13 cellular contexts compared by ENCODE assay signal in the genomic region with DNA sequence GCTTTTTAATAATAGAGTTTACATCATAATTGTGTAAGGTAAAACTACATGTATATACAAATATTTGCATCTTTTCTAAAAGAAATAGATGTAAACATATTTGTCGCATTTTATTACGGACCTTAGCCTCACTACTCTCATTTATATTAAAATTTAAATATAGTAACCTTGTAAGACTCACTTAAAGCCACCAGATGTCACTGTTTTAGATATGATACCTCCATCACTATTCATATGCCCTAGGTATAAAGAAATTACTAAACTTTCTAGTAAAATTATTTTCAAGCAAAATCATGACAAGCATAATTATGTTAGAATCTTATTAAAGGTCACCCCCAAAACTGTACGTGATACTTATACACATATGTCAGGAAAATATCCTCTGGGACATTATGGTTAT.
DNase-seq lines count a peak whose midpoint lies in the region; TF ChIP-seq lines count a peak whose summit lies in the region.
"Had no signal": no experiment of that assay in that cellular context is flagged by ENCODE, and none has a peak within 500 bp of the region (broad histone marks: within the 10 kb centered on the region; RNA-seq: fewer than 3 reads in every experiment).

No MANE protein-coding gene starts in this region.

- no peaks in the 10 kb centered on the region for H3K79me1 ChIP-seq in mesendoderm (ENCODE audit: low read length)

- no peak overlapping the region for H3K56ac ChIP-seq in mesendoderm (ENCODE audit: low read length)

- intact Hi-C loops in CD14-positive monocyte (cut with micrococcal nuclease) = no loop called here

- DNase-seq in DMS53 (lab: John Stamatoyannopoulos, UW) (peak; percentile 52), mesendoderm (peak; percentile 3), iPS-NIHi7 (ENCODE audit: extremely low spot score) (no peak), CD14-positive monocyte (ENCODE audit: low spot score) (no peak), mucosa of gallbladder (ENCODE audit: low spot score) (no peak), NCI-H2107 (lab: John Stamatoyannopoulos, UW) (no peak)
- DNase-seq: activated CD4-positive, alpha-beta T cell treated with anti-CD3 and anti-CD28 coated beads, Interleukin-2, amount 10 ng/mL, durations not matched to agents 24 days and 14 days; activated naive CD8-positive, alpha-beta T cell treated with anti-CD3 and anti-CD28 coated beads for 36 hours; EL; immature natural killer cell had no signal

- no peak overlapping the region for H3K18ac ChIP-seq in mesendoderm (ENCODE audit: low read length)

- no peak overlapping the region for H3K4me3 Mint-ChIP-seq in CD14-positive monocyte
- H3K4me3 Mint-ChIP-seq: activated CD4-positive, alpha-beta T cell treated with anti-CD3 and anti-CD28 coated beads, Interleukin-2, amount 10 ng/mL, durations not matched to agents 24 days and 14 days; activated naive CD8-positive, alpha-beta T cell treated with anti-CD3 and anti-CD28 coated beads for 36 hours; immature natural killer cell had no signal

- no peak overlapping the region for H4K5ac ChIP-seq in mesendoderm (ENCODE audit: low read length)

- no peaks in the 10 kb centered on the region for H3K9me2 ChIP-seq in Loucy (replicated peaks; ENCODE audit: low read depth, low read length)
- no peaks in the 10 kb centered on the region for H3K9me2 ChIP-seq in SU-DHL-6 (replicated peaks; ENCODE audit: insufficient read depth, low read length)

- no CpG with 5 or more reads among the region's 3 CpGs for WGBS in mesendoderm (ENCODE audit: extremely low coverage, insufficient coverage, low lambda C conversion rate)

- H3K9me3 ChIP-seq in Loucy (ENCODE audit: insufficient read depth, low read depth, low read length) (no peaks in the 10 kb centered on the region), SU-DHL-6 (ENCODE audit: insufficient read depth, low read length) (no peaks in the 10 kb centered on the region)
- H3K9me3 ChIP-seq: HAP-1 had no signal

- no peaks in the 10 kb centered on the region for H3K4me1 ChIP-seq in Loucy (ENCODE audit: insufficient read depth, low read length, poor library complexity, severe bottlenecking)
- H3K4me1 ChIP-seq in mesendoderm (ENCODE audit: control insufficient read depth, low read depth, low read length) = no peaks in the 10 kb centered on the region

- H3K79me2 ChIP-seq in Loucy (ENCODE audit: insufficient read depth, low read length) (no peaks in the 10 kb centered on the region), SU-DHL-6 (ENCODE audit: insufficient read depth, low read length) (no peaks in the 10 kb centered on the region), mesendoderm (ENCODE audit: control insufficient read depth, insufficient read depth, low read length) (no peaks in the 10 kb centered on the region)

- H3K4me2 ChIP-seq in Loucy (ENCODE audit: low read depth, low read length, poor library complexity, severe bottlenecking) (no peak overlapping the region), SU-DHL-6 (ENCODE audit: low read depth, low read length, poor library complexity, severe bottlenecking) (no peak overlapping the region), mesendoderm (ENCODE audit: low read length) (no peak overlapping the region)

- no peak overlapping the region for H2AK5ac ChIP-seq in mesendoderm (ENCODE audit: low read length)

- H3K4me3 ChIP-seq in Loucy (ENCODE audit: low read length, poor library complexity, severe bottlenecking) (no peak overlapping the region), SU-DHL-6 (ENCODE audit: insufficient read depth, low read length, poor library complexity, severe bottlenecking) (no peak overlapping the region), mesendoderm (ENCODE audit: low read length) (no peak overlapping the region)
- H3K4me3 ChIP-seq: HAP-1 had no signal

- H4K20me1 ChIP-seq in Loucy (ENCODE audit: insufficient read depth, low read length, poor library complexity, severe bottlenecking) = no peaks in the 10 kb centered on the region
- no peaks in the 10 kb centered on the region for H4K20me1 ChIP-seq in SU-DHL-6 (ENCODE audit: low read depth, low read length)

- no peak overlapping the region for H3K4ac ChIP-seq in mesendoderm (ENCODE audit: low read depth, low read length)

- H3K9ac ChIP-seq in Loucy (ENCODE audit: low read depth, low read length, poor library complexity, severe bottlenecking) (no peak overlapping the region), SU-DHL-6 (ENCODE audit: low read length) (no peak overlapping the region), mesendoderm (ENCODE audit: low read length) (no peak overlapping the region)

- no peaks in the 10 kb centered on the region for H3K27me3 Mint-ChIP-seq in CD14-positive monocyte (ENCODE audit: low read depth in 3 of 3)
- H3K27me3 Mint-ChIP-seq: activated CD4-positive, alpha-beta T cell treated with anti-CD3 and anti-CD28 coated beads, Interleukin-2, amount 10 ng/mL, durations not matched to agents 24 days and 14 days; activated naive CD8-positive, alpha-beta T cell treated with anti-CD3 and anti-CD28 coated beads for 36 hours had no signal

- H3K27me3 ChIP-seq in Loucy (ENCODE audit: insufficient read depth, low read length, poor library complexity, severe bottlenecking) (no peaks in the 10 kb centered on the region), SU-DHL-6 (ENCODE audit: low read length) (no peaks in the 10 kb centered on the region), mesendoderm (ENCODE audit: insufficient read depth, low read length, poor library complexity) (no peaks in the 10 kb centered on the region)

- H3K27ac ChIP-seq in SU-DHL-6 (ENCODE audit: low read depth, low read length) (no peak overlapping the region), mesendoderm (ENCODE audit: low read depth, low read length) (no peak overlapping the region)

- H3K4me1 Mint-ChIP-seq in CD14-positive monocyte = no peaks in the 10 kb centered on the region
- H3K4me1 Mint-ChIP-seq: activated CD4-positive, alpha-beta T cell treated with anti-CD3 and anti-CD28 coated beads, Interleukin-2, amount 10 ng/mL, durations not matched to agents 24 days and 14 days; activated naive CD8-positive, alpha-beta T cell treated with anti-CD3 and anti-CD28 coated beads for 36 hours; immature natural killer cell had no signal

- no peak overlapping the region for H2BK120ac ChIP-seq in mesendoderm (ENCODE audit: low read depth, low read length)

- H2AFZ ChIP-seq in Loucy (ENCODE audit: low read length) (no peak overlapping the region), SU-DHL-6 (ENCODE audit: low read depth, low read length, severe bottlenecking) (no peak overlapping the region)

- no peak overlapping the region for H2BK15ac ChIP-seq in mesendoderm (replicated peaks; ENCODE audit: low read depth)

- H3K36me3 Mint-ChIP-seq in CD14-positive monocyte = no peaks in the 10 kb centered on the region
- H3K36me3 Mint-ChIP-seq: activated naive CD8-positive, alpha-beta T cell treated with anti-CD3 and anti-CD28 coated beads for 36 hours; immature natural killer cell had no signal

- H3K27ac Mint-ChIP-seq in CD14-positive monocyte = no peak overlapping the region
- H3K27ac Mint-ChIP-seq: activated CD4-positive, alpha-beta T cell treated with anti-CD3 and anti-CD28 coated beads, Interleukin-2, amount 10 ng/mL, durations not matched to agents 24 days and 14 days; activated naive CD8-positive, alpha-beta T cell treated with anti-CD3 and anti-CD28 coated beads for 36 hours; immature natural killer cell had no signal

- H3F3A ChIP-seq in Loucy (ENCODE audit: low read depth) = no peaks in the 10 kb centered on the region
- H3F3A ChIP-seq in SU-DHL-6 (ENCODE audit: insufficient read depth) = no peaks in the 10 kb centered on the region

- no peak overlapping the region for H3K23ac ChIP-seq in mesendoderm (ENCODE audit: low read length)

- H4K8ac ChIP-seq in mesendoderm (ENCODE audit: low read depth, low read length) = no peak overlapping the region

- H2BK5ac ChIP-seq in mesendoderm (ENCODE audit: low read length) = no peak overlapping the region

- H3K9me3 Mint-ChIP-seq in CD14-positive monocyte = no peaks in the 10 kb centered on the region
- H3K9me3 Mint-ChIP-seq: activated CD4-positive, alpha-beta T cell treated with anti-CD3 and anti-CD28 coated beads, Interleukin-2, amount 10 ng/mL, durations not matched to agents 24 days and 14 days had no signal

- H3K36me3 ChIP-seq in Loucy (ENCODE audit: insufficient read depth, low read length) (no peaks in the 10 kb centered on the region), SU-DHL-6 (ENCODE audit: low read length) (no peaks in the 10 kb centered on the region), mesendoderm (ENCODE audit: control insufficient read depth, insufficient read depth, low read length) (no peaks in the 10 kb centered on the region)
- H3K36me3 ChIP-seq: HAP-1 had no signal

- peak; percentile 42 for TF ChIP-seq CTCF in Loucy (conservative IDR thresholded peaks at IDR 0.05; ENCODE audit: low read length)
- TF ChIP-seq CTCF in SU-DHL-6 (IDR thresholded peaks at IDR 0.05; ENCODE audit: insufficient read depth, low read length, poor library complexity, severe bottlenecking) = peak; percentile 26
- TF ChIP-seq CTCF in CD14-positive monocyte (IDR thresholded peaks at IDR 0.05) = no peak

Comparison
In these comparisons a context has a peak if more than half of its experiments do, and no peak if none do; other contexts are left out.
1. DNase-seq: peak in DMS53 (single experiment) and mesendoderm (single experiment); none in iPS-NIHi7 (single experiment), CD14-positive monocyte (single experiment), mucosa of gallbladder (single experiment) and NCI-H2107 (single experiment).